ENCODE assay signal across 15 cellular contexts in the genomic region with DNA sequence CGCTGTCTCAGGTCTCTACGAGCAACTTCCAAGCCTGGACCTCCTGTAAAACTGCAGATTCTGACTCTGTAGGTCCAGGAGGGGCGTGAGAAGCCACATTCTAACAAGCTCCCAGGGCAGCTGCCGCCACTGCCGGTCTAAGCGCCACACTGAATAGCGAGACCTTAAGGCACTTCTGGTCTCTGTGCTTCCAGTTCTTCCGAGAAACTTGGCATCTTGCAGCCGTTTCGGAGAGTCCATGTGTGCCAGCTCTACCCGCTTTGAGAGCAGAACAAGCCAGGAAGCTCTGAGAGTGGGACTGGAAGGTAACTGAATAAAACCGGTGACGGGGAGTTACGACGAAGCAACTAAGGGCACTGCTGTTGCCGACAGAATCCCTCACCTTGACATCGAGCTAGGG. TPM values are rescaled to one million over a fixed set of nuclear protein-coding genes. Genes with fewer than 3 reads are reported as not detected.
DNase-seq lines count a peak whose midpoint lies in the region; TF ChIP-seq lines count a peak whose summit lies in the region.
"Had no signal": no experiment of that assay in that cellular context is flagged by ENCODE, and none has a peak within 500 bp of the region (broad histone marks: within the 10 kb centered on the region; RNA-seq: fewer than 3 reads in every experiment).

No MANE protein-coding gene starts in this region.

- in situ Hi-C loops in G401 (cut with HindIII; ENCODE audit: low sequenced_read_pairs): no loop called here

- H3K4me3 ChIP-seq in CD4-positive, alpha-beta memory T cell (ENCODE audit: low read length in 2 of 2): no peak overlapping the region
- H3K4me3 ChIP-seq: GM12878, GM23248 had no signal

- POLR2A ChIA-PET in CD4-positive, alpha-beta memory T cell (lab: Charles Lee; ENCODE audit: partially characterized antibody): no interaction called here

- intact Hi-C loops in CD4-positive, alpha-beta memory T cell (cut with micrococcal nuclease): no loop called here

- no peaks in the 10 kb centered on the region for H3K9me3 ChIP-seq in CD4-positive, alpha-beta memory T cell (ENCODE audit: control insufficient read depth in 1 of 2, low read length in 2 of 2)
- H3K9me3 ChIP-seq: BE2C had no signal

- no peaks in the 10 kb centered on the region for H3K4me1 ChIP-seq in CD4-positive, alpha-beta memory T cell (ENCODE audit: insufficient read depth, low read length)
- H3K4me1 ChIP-seq: BE2C had no signal

- no peak overlapping the region for H3K4me3 Mint-ChIP-seq in progenitor cell of endocrine pancreas (ENCODE audit: low read depth)
- no peak overlapping the region for H3K4me3 Mint-ChIP-seq in CD4-positive, alpha-beta memory T cell
- H3K4me3 Mint-ChIP-seq: CD8-positive, alpha-beta T cell had no signal

- no peaks in the 10 kb centered on the region for H3K36me3 ChIP-seq in CD4-positive, alpha-beta memory T cell (ENCODE audit: insufficient read depth, low read length)
- H3K36me3 ChIP-seq: BE2C had no signal

- H3K27me3 Mint-ChIP-seq in progenitor cell of endocrine pancreas: no peaks in the 10 kb centered on the region
- peaks cover 0 to 2% of the 10 kb centered on the region in 2 donors for H3K27me3 Mint-ChIP-seq in CD4-positive, alpha-beta memory T cell

- CTCF ChIA-PET in CD4-positive, alpha-beta memory T cell (lab: Charles Lee; ENCODE audit: partially characterized antibody): no interaction called here

- no peaks in the 10 kb centered on the region for H3K27me3 ChIP-seq in CD4-positive, alpha-beta memory T cell (ENCODE audit: insufficient read depth, low read length)
- H3K27me3 ChIP-seq: BE2C had no signal

- no peak for TF ChIP-seq CTCF in progenitor cell of endocrine pancreas (IDR thresholded peaks at IDR 0.05; ENCODE audit: unreplicated experiment)

- peaks cover 10% of the 10 kb centered on the region for H3K4me1 Mint-ChIP-seq in progenitor cell of endocrine pancreas (ENCODE audit: low read depth)
- H3K4me1 Mint-ChIP-seq in CD4-positive, alpha-beta memory T cell: peaks cover 0 to 4% (median 0%) of the 10 kb centered on the region in 4 donors

- H3K9me3 Mint-ChIP-seq in progenitor cell of endocrine pancreas (ENCODE audit: low read depth): no peaks in the 10 kb centered on the region
- H3K9me3 Mint-ChIP-seq in CD4-positive, alpha-beta memory T cell: no peaks in the 10 kb centered on the region
- H3K9me3 Mint-ChIP-seq: CD8-positive, alpha-beta T cell had no signal

- peak overlapping the region; percentile 38 for H3K27ac Mint-ChIP-seq in progenitor cell of endocrine pancreas
- no peak overlapping the region for H3K27ac Mint-ChIP-seq in CD4-positive, alpha-beta memory T cell
- H3K27ac Mint-ChIP-seq: CD8-positive, alpha-beta T cell had no signal

- H3K36me3 Mint-ChIP-seq in progenitor cell of endocrine pancreas (ENCODE audit: insufficient read depth): peaks cover 2% of the 10 kb centered on the region
- H3K36me3 Mint-ChIP-seq in CD4-positive, alpha-beta memory T cell: no peaks in the 10 kb centered on the region
- H3K36me3 Mint-ChIP-seq: CD8-positive, alpha-beta T cell had no signal

- DNase-seq in G401 (ENCODE audit: low spot score) (peak; percentile 73), caudate nucleus (lab: John Stamatoyannopoulos, UW) (peak in 18 of 61 donors; percentile 15 to 70 (median 40)), medulla oblongata (ENCODE audit: extremely low spot score) (peak; percentile 66), progenitor cell of endocrine pancreas (ENCODE audit: low spot score, unreplicated experiment) (no peak), kidney tubule cell (ENCODE audit: low spot score) (no peak), NCI-H526 (lab: John Stamatoyannopoulos, UW) (no peak), NCI-H187 treated with DMSO at 0.1 percent for 48 hours (lab: John Stamatoyannopoulos, UW) (no peak)
- DNase-seq in CD4-positive, alpha-beta memory T cell: no peak
- DNase-seq: BE2C; CD8-positive, alpha-beta T cell; GM23248; IMR-90 had no signal

- H3K27ac ChIP-seq in caudate nucleus (ENCODE audit: low read depth, low read length): peak overlapping the region; percentile 46
- no peak overlapping the region for H3K27ac ChIP-seq in CD4-positive, alpha-beta memory T cell (ENCODE audit: low read depth, low read length)
- H3K27ac ChIP-seq: C4-2B, GM23248 had no signal

RNA-seq across cellular contexts. Expression of gene AGT, which starts 12.5 kb away (rescaled TPM):
- not detected in 2 replicates for total RNA-seq in G401 (2014; rRNA removed; shearing (Covaris generic))
- total RNA-seq in progenitor cell of endocrine pancreas: 12.5 and 13.5 TPM in 2 replicates
- not detected for total RNA-seq in CD4-positive, alpha-beta memory T cell
- not detected for polyA plus RNA-seq in CD4-positive, alpha-beta memory T cell
- total RNA-seq: CD8-positive, alpha-beta T cell; Daoy; GM23248 had no signal
- polyA plus RNA-seq: GM12878, GM23248 had no signal

RNA-seq across cellular contexts. Expression of gene CAPN9, which starts 45.8 kb away (rescaled TPM):
- 0.20 TPM in 1 of 2 replicates, not detected in the other for total RNA-seq in G401 (2014; rRNA removed; shearing (Covaris generic))
- total RNA-seq in progenitor cell of endocrine pancreas: 6.4 and 8.7 TPM in 2 replicates
- total RNA-seq in CD4-positive, alpha-beta memory T cell: not detected
- polyA plus RNA-seq in CD4-positive, alpha-beta memory T cell: under 1 TPM in 1 of 2 donors, not detected in 1; 0.24 TPM
- total RNA-seq: CD8-positive, alpha-beta T cell; Daoy; GM12878; GM23248; IMR-90 had no signal
- polyA plus RNA-seq: GM12878, GM23248, IMR-90 had no signal

RNA-seq across cellular contexts. Expression of gene COG2, which starts 59.2 kb away (rescaled TPM):
- total RNA-seq in G401 (2014; rRNA removed; shearing (Covaris generic)): 24.5 and 35.5 TPM in 2 replicates
- 45.2 and 48.3 TPM in 2 replicates for total RNA-seq in progenitor cell of endocrine pancreas
- total RNA-seq in CD4-positive, alpha-beta memory T cell: 10 to 100 TPM; 41.5 to 44.6 TPM
- 10 to 100 TPM; 28.8 to 30.7 TPM for polyA plus RNA-seq in CD4-positive, alpha-beta memory T cell

Comparison
In these comparisons a context has a peak if more than half of its experiments do, and no peak if none do; other contexts are left out.
1. DNase-seq: peak in G401 (single experiment) and medulla oblongata (single experiment); none in progenitor cell of endocrine pancreas (single experiment), CD4-positive, alpha-beta memory T cell (0 of 5), kidney tubule cell (single experiment), NCI-H526 (0 of 2) and NCI-H187 treated with DMSO at 0.1 percent for 48 hours (single experiment).
2. RNA of gene AGT, which starts 12.5 kb away (total RNA-seq): 12.5 to 13.5 TPM in progenitor cell of endocrine pancreas; not detected in G401 and not detected in CD4-positive, alpha-beta memory T cell; every median in the first group is over 10 times any median in the second.